ENCODE assay signal across 7 cellular contexts in genomic region chrY:26225468-26225867, GRCh38.
A peak's percentile ranks its signal among the peaks of the same experiment; 100 is the strongest.
ATAC-seq lines count a peak whose summit lies in the region.

No MANE protein-coding gene starts in this region.

- ATAC-seq in GM18519 (IDR thresholded peaks at IDR 0.05; ENCODE audit: low FRiP score, unreplicated experiment) (peak; percentile 62), GM19397 (IDR thresholded peaks at IDR 0.05; ENCODE audit: unreplicated experiment) (peak; percentile 83), GM21447 (IDR thresholded peaks at IDR 0.05; ENCODE audit: unreplicated experiment) (peak; percentile 93), HG02610 (IDR thresholded peaks at IDR 0.05; ENCODE audit: unreplicated experiment) (peak; percentile 91), HG02938 (IDR thresholded peaks at IDR 0.05; ENCODE audit: unreplicated experiment) (peak; percentile 72), HG03432 (IDR thresholded peaks at IDR 0.05; ENCODE audit: unreplicated experiment) (peak; percentile 90), HG03521 (IDR thresholded peaks at IDR 0.05; ENCODE audit: unreplicated experiment) (peak; percentile 75)

Comparison
In these comparisons a context has a peak if more than half of its experiments do, and no peak if none do; other contexts are left out.
1. Peak in every context shown above with its lines: ATAC-seq.